ENCODE assay signal across 19 cellular contexts in the genomic region with DNA sequence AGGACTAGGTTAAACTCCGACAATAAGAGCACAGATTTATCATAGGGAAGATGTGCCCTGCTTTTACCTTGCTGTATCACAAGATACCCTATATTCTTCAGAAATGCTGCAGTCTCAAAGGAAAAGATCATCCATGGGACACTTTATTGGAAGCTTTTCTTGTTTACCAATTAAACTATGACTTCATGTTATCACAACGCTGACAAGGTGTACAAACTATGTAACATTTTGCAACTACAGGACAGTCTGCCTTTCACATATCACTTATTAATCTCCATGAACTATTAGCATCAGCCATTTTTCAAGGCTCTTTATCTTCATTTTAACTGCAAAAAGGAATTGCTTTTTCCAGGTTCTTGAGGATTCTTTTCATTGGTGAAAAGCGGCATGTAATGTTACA. TPM values are rescaled to one million over a fixed set of nuclear protein-coding genes. Genes with fewer than 3 reads are reported as not detected.
DNase-seq lines count a peak whose midpoint lies in the region; ATAC-seq, FAIRE-seq and TF ChIP-seq lines count a peak whose summit lies in the region.
"Had no signal": no experiment of that assay in that cellular context is flagged by ENCODE, and none has a peak within 500 bp of the region (broad histone marks: within the 10 kb centered on the region; RNA-seq: fewer than 3 reads in every experiment).

No MANE protein-coding gene starts in this region.

- peaks cover 80% of the 10 kb centered on the region for H3K4me1 Mint-ChIP-seq in activated CD8-positive, alpha-beta memory T cell treated with anti-CD3 and anti-CD28 coated beads, Interleukin-2, amount 10 ng/mL, durations not matched to agents 7 days and 5 days
- H3K4me1 Mint-ChIP-seq in activated T-helper 17 cell treated with anti-CD3 and anti-CD28 coated beads, Interleukin-2, amount 50 U/mL, for 72 hours: peaks cover 60% of the 10 kb centered on the region
- peaks cover 50 to 96% (median 92%) of the 10 kb centered on the region in 7 donors for H3K4me1 Mint-ChIP-seq in naive thymus-derived CD4-positive, alpha-beta T cell

- H3K27ac Mint-ChIP-seq in activated CD8-positive, alpha-beta memory T cell treated with anti-CD3 and anti-CD28 coated beads, Interleukin-2, amount 10 ng/mL, durations not matched to agents 7 days and 5 days: peak overlapping the region; percentile 83
- H3K27ac Mint-ChIP-seq in activated T-helper 17 cell treated with anti-CD3 and anti-CD28 coated beads, Interleukin-2, amount 50 U/mL, for 72 hours: peak overlapping the region; percentile 94
- peak overlapping the region in 6 of 9 donors; percentile 28 to 77 (median 51) for H3K27ac Mint-ChIP-seq in naive thymus-derived CD4-positive, alpha-beta T cell

- peaks cover 41 to 62% of the 10 kb centered on the region in 2 donors for H3K4me1 ChIP-seq in naive thymus-derived CD4-positive, alpha-beta T cell (ENCODE audit: control insufficient read depth in 2 of 2, insufficient read depth in 2 of 2, low read length in 2 of 2)

- intact Hi-C loops in naive thymus-derived CD4-positive, alpha-beta T cell (cut with micrococcal nuclease): loop anchor here (5.0 to 10.0 kb wide), 3 partner anchors 37 to 500 kb away; no protein-coding TSS in a partner anchor

- H3K9me3 ChIP-seq in naive thymus-derived CD4-positive, alpha-beta T cell (ENCODE audit: control insufficient read depth in 2 of 3, low read length in 3 of 3): no peaks in the 10 kb centered on the region
- H3K9me3 ChIP-seq in WERI-Rb-1 (ENCODE audit: severe bottlenecking): no peaks in the 10 kb centered on the region
- H3K9me3 ChIP-seq: ascending aorta, mucosa of descending colon, ovary had no signal

- H3K27ac ChIP-seq in naive thymus-derived CD4-positive, alpha-beta T cell (ENCODE audit: low read depth, low read length): no peak overlapping the region
- no peak overlapping the region for H3K27ac ChIP-seq in WERI-Rb-1
- H3K27ac ChIP-seq: ascending aorta, coronary artery had no signal

- H3K9me3 Mint-ChIP-seq in activated CD8-positive, alpha-beta memory T cell treated with anti-CD3 and anti-CD28 coated beads, Interleukin-2, amount 10 ng/mL, durations not matched to agents 7 days and 5 days (ENCODE audit: low read depth): no peaks in the 10 kb centered on the region
- no peaks in the 10 kb centered on the region for H3K9me3 Mint-ChIP-seq in activated T-helper 17 cell treated with anti-CD3 and anti-CD28 coated beads, Interleukin-2, amount 50 U/mL, for 72 hours
- peaks cover 0 to 2% (median 0%) of the 10 kb centered on the region in 11 donors for H3K9me3 Mint-ChIP-seq in naive thymus-derived CD4-positive, alpha-beta T cell

- CTCF ChIA-PET in activated CD8-positive, alpha-beta memory T cell treated with anti-CD3 and anti-CD28 coated beads, Interleukin-2, amount 10 ng/mL, durations not matched to agents 7 days and 5 days (lab: Charles Lee): interaction anchor here (1.5 kb wide), 1 partner anchor 33 kb away, joined by 4 read pairs; no protein-coding TSS in a partner anchor
- CTCF ChIA-PET in naive thymus-derived CD4-positive, alpha-beta T cell (lab: Charles Lee): interaction anchor here (0.6 kb wide), 1 partner anchor 343 kb away, joined by 3 read pairs; no protein-coding TSS in a partner anchor

- FAIRE-seq in GM19239 (lab: Jason Lieb, UNC): peak; percentile 33
- FAIRE-seq: RCC 7860, urothelium cell line had no signal

- ATAC-seq in activated CD8-positive, alpha-beta memory T cell treated with anti-CD3 and anti-CD28 coated beads, Interleukin-2, amount 10 ng/mL, durations not matched to agents 7 days and 5 days: no peak
- no peak for ATAC-seq in activated T-helper 17 cell treated with anti-CD3 and anti-CD28 coated beads, Interleukin-2, amount 50 U/mL, for 72 hours (replicated peaks)
- ATAC-seq in naive thymus-derived CD4-positive, alpha-beta T cell: no peak
- ATAC-seq in GM21723 (IDR thresholded peaks at IDR 0.05; ENCODE audit: unreplicated experiment): no peak
- no peak for ATAC-seq in activated CD4-positive, CD25-positive, alpha-beta regulatory T cell treated with anti-CD3 and anti-CD28 coated beads, Interleukin-2, amount 50 U/mL, for 24 hours
- ATAC-seq: esophagus mucosa, HCT116, mucosa of descending colon had no signal

- H3K4me3 ChIP-seq in naive thymus-derived CD4-positive, alpha-beta T cell (ENCODE audit: low read length): no peak overlapping the region
- H3K4me3 ChIP-seq in WERI-Rb-1 (ENCODE audit: low read depth, low read length): no peak overlapping the region
- H3K4me3 ChIP-seq: ascending aorta, coronary artery, mucosa of descending colon, ovary had no signal

- H3K36me3 ChIP-seq in naive thymus-derived CD4-positive, alpha-beta T cell (ENCODE audit: control insufficient read depth in 2 of 3, insufficient read depth in 3 of 3, low read length in 3 of 3): no peaks in the 10 kb centered on the region
- no peaks in the 10 kb centered on the region for H3K36me3 ChIP-seq in WERI-Rb-1
- H3K36me3 ChIP-seq: ascending aorta, ovary had no signal

- no peaks in the 10 kb centered on the region for H3K27me3 ChIP-seq in naive thymus-derived CD4-positive, alpha-beta T cell (ENCODE audit: control insufficient read depth in 2 of 2, insufficient read depth in 2 of 2, low read length in 2 of 2)
- H3K27me3 ChIP-seq in WERI-Rb-1 (ENCODE audit: insufficient read depth, low read depth, severe bottlenecking): no peaks in the 10 kb centered on the region
- H3K27me3 ChIP-seq: ascending aorta, ovary had no signal

- H3K27me3 Mint-ChIP-seq in activated CD8-positive, alpha-beta memory T cell treated with anti-CD3 and anti-CD28 coated beads, Interleukin-2, amount 10 ng/mL, durations not matched to agents 7 days and 5 days: no peaks in the 10 kb centered on the region
- no peaks in the 10 kb centered on the region for H3K27me3 Mint-ChIP-seq in activated T-helper 17 cell treated with anti-CD3 and anti-CD28 coated beads, Interleukin-2, amount 50 U/mL, for 72 hours
- no peaks in the 10 kb centered on the region for H3K27me3 Mint-ChIP-seq in naive thymus-derived CD4-positive, alpha-beta T cell

- H3K4me3 Mint-ChIP-seq in activated CD8-positive, alpha-beta memory T cell treated with anti-CD3 and anti-CD28 coated beads, Interleukin-2, amount 10 ng/mL, durations not matched to agents 7 days and 5 days: no peak overlapping the region
- H3K4me3 Mint-ChIP-seq in activated T-helper 17 cell treated with anti-CD3 and anti-CD28 coated beads, Interleukin-2, amount 50 U/mL, for 72 hours: peak overlapping the region; percentile 80
- H3K4me3 Mint-ChIP-seq in naive thymus-derived CD4-positive, alpha-beta T cell: peak overlapping the region in 5 of 10 donors; percentile 3 to 55 (median 10)

- TF ChIP-seq CTCF in WERI-Rb-1 (IDR thresholded peaks at IDR 0.05; ENCODE audit: low read depth, low read length): no peak

- no peak for DNase-seq in activated CD8-positive, alpha-beta memory T cell treated with anti-CD3 and anti-CD28 coated beads, Interleukin-2, amount 10 ng/mL, durations not matched to agents 7 days and 5 days
- no peak for DNase-seq in activated CD8-positive, alpha-beta memory T cell treated with anti-CD3 and anti-CD28 coated beads, Interleukin-2, amount 50 U/mL, for 48 hours
- DNase-seq in GM19239 (ENCODE audit: insufficient read length, low spot score): no peak
- DNase-seq in naive thymus-derived CD4-positive, alpha-beta T cell: no peak
- DNase-seq in WERI-Rb-1: no peak
- DNase-seq: head of caudate nucleus; kidney; mucosa of descending colon; ovary; stimulated activated naive CD4-positive, alpha-beta T cell treated with Interleukin-2 at 50 U/mL for 16 hours had no signal

- POLR2A ChIA-PET in naive thymus-derived CD4-positive, alpha-beta T cell (lab: Charles Lee): no interaction called here

- H3K36me3 Mint-ChIP-seq in activated CD8-positive, alpha-beta memory T cell treated with anti-CD3 and anti-CD28 coated beads, Interleukin-2, amount 10 ng/mL, durations not matched to agents 7 days and 5 days: peaks cover 60% of the 10 kb centered on the region
- peaks cover 93% of the 10 kb centered on the region for H3K36me3 Mint-ChIP-seq in activated T-helper 17 cell treated with anti-CD3 and anti-CD28 coated beads, Interleukin-2, amount 50 U/mL, for 72 hours (ENCODE audit: low read depth)
- peaks cover 0 to 48% (median 40%) of the 10 kb centered on the region in 5 donors for H3K36me3 Mint-ChIP-seq in naive thymus-derived CD4-positive, alpha-beta T cell

RNA-seq across cellular contexts. Expression of a gene that starts 34.0 kb away (rescaled TPM):
- total RNA-seq in activated CD8-positive, alpha-beta memory T cell treated with anti-CD3 and anti-CD28 coated beads, Interleukin-2, amount 10 ng/mL, durations not matched to agents 7 days and 5 days: 100 to 1,000 TPM; 125 to 158 TPM
- total RNA-seq in activated T-helper 17 cell treated with anti-CD3 and anti-CD28 coated beads, Interleukin-2, amount 50 U/mL, for 72 hours: 100 to 1,000 TPM in 1 of 2 donors, 10 to 100 TPM in 1; 41.4 to 110 TPM
- 100 to 1,000 TPM in 3 of 5 experiments, 10 to 100 TPM in 2; 82.8 to 135 (median 109) TPM for total RNA-seq in naive thymus-derived CD4-positive, alpha-beta T cell
- 10 to 100 TPM; 22.4 to 30.4 TPM for polyA plus RNA-seq in naive thymus-derived CD4-positive, alpha-beta T cell
